Comparison of ENCODE assay signal across 9 cellular contexts in genomic region chr3:158539414-158540014, GRCh38.
A peak's percentile ranks its signal among the peaks of the same experiment; 100 is the strongest.
DNase-seq lines count a peak whose midpoint lies in the region; ATAC-seq and TF ChIP-seq lines count a peak whose summit lies in the region.
"Had no signal": no experiment of that assay in that cellular context is flagged by ENCODE, and none has a peak within 500 bp of the region (broad histone marks: within the 10 kb centered on the region; RNA-seq: fewer than 3 reads in every experiment).

No MANE protein-coding gene starts in this region.

- DNase-seq in activated gamma-delta T cell treated with Interleukin-2 at 50 U/mL for 16 hours (peak; percentile 7), activated gamma-delta T cell (lab: John Stamatoyannopoulos, UW) (no peak), NCI-H82 (lab: John Stamatoyannopoulos, UW) (peak; percentile 80), foreskin fibroblast (peak; percentile 26 to 65), putamen (ENCODE audit: low spot score) (peak; percentile 2)
- DNase-seq in activated CD8-positive, alpha-beta memory T cell treated with anti-CD3 and anti-CD28 coated beads, Interleukin-2, amount 50 U/mL, for 4 hours = peak; percentile 25

- no peak overlapping the region for H3K4me3 ChIP-seq in foreskin fibroblast (ENCODE audit: low read depth in 1 of 2, low read length in 2 of 2)
- H3K4me3 ChIP-seq: lung had no signal

- peak; percentile 44 for TF ChIP-seq CTCF in foreskin fibroblast (IDR thresholded peaks at IDR 0.05; ENCODE audit: low read depth, low read length)

- ATAC-seq in HG03442 (IDR thresholded peaks at IDR 0.05; ENCODE audit: unreplicated experiment) = peak; percentile 47
- ATAC-seq in GM18520 (IDR thresholded peaks at IDR 0.05; ENCODE audit: unreplicated experiment) = no peak
